Comparison of ENCODE assay signal across 8 cellular contexts in the genomic region with DNA sequence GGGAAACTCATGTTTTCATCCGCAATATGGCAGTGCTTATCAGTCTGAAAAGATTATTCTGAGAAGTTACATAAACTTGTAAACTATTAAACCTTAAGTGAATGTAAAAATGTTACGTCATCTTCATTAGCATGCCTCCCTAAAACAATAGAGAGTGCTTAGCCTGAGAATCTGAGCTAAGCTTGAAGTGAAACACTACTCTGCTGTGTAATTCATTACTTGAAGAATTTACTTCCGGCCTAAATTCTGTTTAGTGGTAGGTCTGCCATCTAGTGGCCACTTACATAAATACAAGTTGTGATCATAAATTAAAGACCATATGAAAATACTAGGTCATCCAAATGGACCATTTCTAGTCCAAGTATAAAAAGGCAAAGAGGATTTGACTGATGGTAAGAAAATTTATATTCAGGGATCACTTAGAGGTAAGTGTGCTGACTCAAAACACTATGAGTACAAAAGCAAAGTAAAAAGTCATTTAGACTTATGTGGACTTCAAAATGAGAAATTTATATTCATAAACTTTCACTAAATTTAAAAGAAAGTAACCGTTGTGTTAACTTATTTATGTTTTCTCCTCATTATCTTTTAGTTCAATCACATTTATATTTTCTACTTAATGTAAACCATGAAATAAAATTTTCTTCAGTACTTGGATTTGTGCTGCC.
DNase-seq lines count a peak whose midpoint lies in the region; ATAC-seq and TF ChIP-seq lines count a peak whose summit lies in the region.

No MANE protein-coding gene starts in this region.

- no peak overlapping the region for H2AFZ ChIP-seq in hepatocyte
- peak overlapping the region; percentile 67 for H2AFZ ChIP-seq in smooth muscle cell (ENCODE audit: low read depth)

- H3K79me2 ChIP-seq in hepatocyte (no peaks in the 10 kb centered on the region), smooth muscle cell (ENCODE audit: low read depth) (no peaks in the 10 kb centered on the region)

- H3K9me2 ChIP-seq in hepatocyte (replicated peaks; ENCODE audit: insufficient read depth) = no peaks in the 10 kb centered on the region

- H3K36me3 ChIP-seq in hepatocyte (replicated peaks; ENCODE audit: insufficient read depth, low read depth) = no peaks in the 10 kb centered on the region
- H3K36me3 ChIP-seq in smooth muscle cell (ENCODE audit: low read depth) = no peaks in the 10 kb centered on the region

- H3K4me3 ChIP-seq in hepatocyte (no peak overlapping the region), smooth muscle cell (no peak overlapping the region)

- DNase-seq in DMS53 (lab: John Stamatoyannopoulos, UW) (peak; percentile 78), NCI-H2196 treated with DMSO at 0.1 percent for 48 hours (lab: John Stamatoyannopoulos, UW; ENCODE audit: unreplicated experiment) (peak; percentile 0), astrocyte of the hippocampus (ENCODE audit: low read depth, low spot score) (peak; percentile 71), hepatocyte (ENCODE audit: low spot score) (peak; percentile 78), smooth muscle cell (lab: John Stamatoyannopoulos, UW; ENCODE audit: unreplicated experiment) (no peak), islet precursor cell (no peak)

- no peak overlapping the region for H3K27ac ChIP-seq in hepatocyte
- no peak overlapping the region for H3K27ac ChIP-seq in smooth muscle cell (ENCODE audit: low read depth)

- ATAC-seq in GM19043 (IDR thresholded peaks at IDR 0.05; ENCODE audit: low read depth, unreplicated experiment) (peak; percentile 94), HG03103 (IDR thresholded peaks at IDR 0.05; ENCODE audit: low read depth, unreplicated experiment) (peak; percentile 91)

- TF ChIP-seq CTCF in hepatocyte (IDR thresholded peaks at IDR 0.05; ENCODE audit: poor library complexity) (peak; percentile 73), smooth muscle cell (IDR thresholded peaks at IDR 0.05; ENCODE audit: borderline replicate concordance, insufficient read depth, poor library complexity, severe bottlenecking) (peak; percentile 79)

- H4K20me1 ChIP-seq in hepatocyte (ENCODE audit: insufficient read depth, poor library complexity, severe bottlenecking) (no peaks in the 10 kb centered on the region), smooth muscle cell (ENCODE audit: low read depth) (no peaks in the 10 kb centered on the region)

- H3F3A ChIP-seq in smooth muscle cell (ENCODE audit: low read depth) = peaks cover 15% of the 10 kb centered on the region

- H3K9ac ChIP-seq in smooth muscle cell (ENCODE audit: low read depth) = no peak overlapping the region

- no peaks in the 10 kb centered on the region for H3K27me3 ChIP-seq in hepatocyte
- H3K27me3 ChIP-seq in smooth muscle cell (ENCODE audit: low read depth) = peaks cover 7% of the 10 kb centered on the region

- H3K4me2 ChIP-seq in hepatocyte = no peak overlapping the region
- peak overlapping the region; percentile 64 for H3K4me2 ChIP-seq in smooth muscle cell

- peaks cover 7% of the 10 kb centered on the region for H3K4me1 ChIP-seq in hepatocyte (ENCODE audit: insufficient read depth)
- no peaks in the 10 kb centered on the region for H3K4me1 ChIP-seq in smooth muscle cell (ENCODE audit: low read depth)

- no peaks in the 10 kb centered on the region for H3K9me3 ChIP-seq in hepatocyte (ENCODE audit: low read depth)
- no peaks in the 10 kb centered on the region for H3K9me3 ChIP-seq in smooth muscle cell (replicated peaks; ENCODE audit: low read depth)

- 34% methylated on average over 4 of the region's 4 CpGs for WGBS in hepatocyte (ENCODE audit: low lambda C conversion rate, missing lambda C conversion rate)
- 27% methylated on average over 4 of the region's 4 CpGs for WGBS in smooth muscle cell (ENCODE audit: low lambda C conversion rate)

Comparison
In these comparisons a context has a peak if more than half of its experiments do, and no peak if none do; other contexts are left out.
1. DNase-seq: peak in DMS53 (single experiment), NCI-H2196 treated with DMSO at 0.1 percent for 48 hours (single experiment), astrocyte of the hippocampus (single experiment) and hepatocyte (single experiment); none in smooth muscle cell (single experiment) and islet precursor cell (single experiment).